In genomic region chr3:37054370-37054769, GRCh38 we compare ENCODE assay signal across 8 cellular contexts.
DNase-seq lines count a peak whose midpoint lies in the region; ATAC-seq and TF ChIP-seq lines count a peak whose summit lies in the region.
"Had no signal": no experiment of that assay in that cellular context is flagged by ENCODE, and none has a peak within 500 bp of the region (broad histone marks: within the 10 kb centered on the region; RNA-seq: fewer than 3 reads in every experiment).

No MANE protein-coding gene starts in this region.

- CTCF ChIA-PET in OCI-LY7 (lab: Charles Lee; ENCODE audit: unreplicated experiment) = no interaction called here

- peaks cover 12% of the 10 kb centered on the region for H3K4me1 ChIP-seq in OCI-LY7 (ENCODE audit: insufficient read depth, low read length, poor library complexity, severe bottlenecking)
- H3K4me1 ChIP-seq in cardiac muscle cell (ENCODE audit: low read depth) = peaks cover 10% of the 10 kb centered on the region
- peaks cover 0 to 81% (median 47%) of the 10 kb centered on the region in 4 donors for H3K4me1 ChIP-seq in tibial artery
- H3K4me1 ChIP-seq in HAP-1 = no peaks in the 10 kb centered on the region

- H2AFZ ChIP-seq in OCI-LY7 (ENCODE audit: low read length) = no peak overlapping the region

- no peaks in the 10 kb centered on the region for H4K20me1 ChIP-seq in OCI-LY7 (ENCODE audit: insufficient read depth, low read length)

- TF ChIP-seq CTCF in OCI-LY7 (conservative IDR thresholded peaks at IDR 0.05; ENCODE audit: low read length) = no peak
- TF ChIP-seq CTCF in cardiac muscle cell (IDR thresholded peaks at IDR 0.05; ENCODE audit: low read depth, low read length) = no peak
- no peak for TF ChIP-seq CTCF in tibial artery (IDR thresholded peaks at IDR 0.05)

- intact Hi-C loops in OCI-LY7 (cut with micrococcal nuclease; ENCODE audit: unreplicated experiment) = loop anchor here (10.0 kb wide), 2 partner anchors 160 to 330 kb away; no protein-coding TSS in a partner anchor
- intact Hi-C loops in tibial artery (cut with DNase I; ENCODE audit: low total_unique reads) = no loop called here

- H3K79me2 ChIP-seq in OCI-LY7 (ENCODE audit: insufficient read depth, low read depth, low read length) = no peaks in the 10 kb centered on the region

- in situ Hi-C loops in HAP-1 (cut with MboI; ENCODE audit: low sequenced_read_pairs) = no loop called here

- H3K27ac ChIP-seq in OCI-LY7 (ENCODE audit: low read depth, low read length, poor library complexity, severe bottlenecking) (no peak overlapping the region), cardiac muscle cell (peak overlapping the region; percentile 69), tibial artery (peak overlapping the region; percentile 71 to 78)

- no peak overlapping the region for H3K4me3 ChIP-seq in OCI-LY7 (ENCODE audit: low read depth, low read length, poor library complexity, severe bottlenecking)
- H3K4me3 ChIP-seq in cardiac muscle cell = no peak overlapping the region
- H3K4me3 ChIP-seq in tibial artery = no peak overlapping the region
- no peak overlapping the region for H3K4me3 ChIP-seq in HAP-1

- H3K9me3 ChIP-seq in OCI-LY7 (ENCODE audit: low read length) (no peaks in the 10 kb centered on the region), cardiac muscle cell (ENCODE audit: low read depth) (no peaks in the 10 kb centered on the region), tibial artery (no peaks in the 10 kb centered on the region), HAP-1 (no peaks in the 10 kb centered on the region)

- BruUV-seq in OCI-LY7 (replicated peaks; lab: Mats Ljungman, UMichigan) = no TSS peak

- POLR2A ChIA-PET in OCI-LY7 (lab: Charles Lee) = interaction anchor here (0.6 to 1.0 kb wide), 6 partner anchors 19 to 95 kb away, joined by 3 to 6 read pairs (median 4); no protein-coding TSS in a partner anchor

- H3K9me2 ChIP-seq in OCI-LY7 (ENCODE audit: insufficient read depth, low read length) = no peaks in the 10 kb centered on the region

- H3K36me3 ChIP-seq in OCI-LY7 (ENCODE audit: insufficient read depth, low read length) = peaks cover 84% of the 10 kb centered on the region
- H3K36me3 ChIP-seq in cardiac muscle cell = peaks cover 37% of the 10 kb centered on the region
- peaks cover 40 to 52% (median 45%) of the 10 kb centered on the region in 3 donors for H3K36me3 ChIP-seq in tibial artery
- H3K36me3 ChIP-seq in HAP-1 (replicated peaks) = peaks cover 50% of the 10 kb centered on the region

- DNase-seq in OCI-LY7 (ENCODE audit: low spot score) (peak; percentile 22), cardiac muscle cell (ENCODE audit: low read depth in 1 of 2, low spot score in 1 of 2) (peak; percentile 13 to 63), tibial artery (no peak), HAP-1 (ENCODE audit: low spot score in 2 of 2) (no peak), NCI-H510A (lab: John Stamatoyannopoulos, UW) (no peak)
- DNase-seq: naive B cell had no signal

- ATAC-seq in GM18867 (IDR thresholded peaks at IDR 0.05; ENCODE audit: unreplicated experiment) (peak; percentile 78), HG02623 (IDR thresholded peaks at IDR 0.05; ENCODE audit: unreplicated experiment) (peak; percentile 70)

- H3K4me2 ChIP-seq in OCI-LY7 (ENCODE audit: low read length) = no peak overlapping the region

- no peaks in the 10 kb centered on the region for H3K27me3 ChIP-seq in cardiac muscle cell
- H3K27me3 ChIP-seq in tibial artery = no peaks in the 10 kb centered on the region
- no peaks in the 10 kb centered on the region for H3K27me3 ChIP-seq in HAP-1 (ENCODE audit: low read depth)

Comparison
In these comparisons a context has a peak if more than half of its experiments do, and no peak if none do; other contexts are left out.
1. DNase-seq: peak in OCI-LY7 (single experiment) and cardiac muscle cell (2 of 2); none in tibial artery (0 of 2), HAP-1 (0 of 2) and NCI-H510A (single experiment).